18 cellular contexts compared by ENCODE assay signal in the genomic region with DNA sequence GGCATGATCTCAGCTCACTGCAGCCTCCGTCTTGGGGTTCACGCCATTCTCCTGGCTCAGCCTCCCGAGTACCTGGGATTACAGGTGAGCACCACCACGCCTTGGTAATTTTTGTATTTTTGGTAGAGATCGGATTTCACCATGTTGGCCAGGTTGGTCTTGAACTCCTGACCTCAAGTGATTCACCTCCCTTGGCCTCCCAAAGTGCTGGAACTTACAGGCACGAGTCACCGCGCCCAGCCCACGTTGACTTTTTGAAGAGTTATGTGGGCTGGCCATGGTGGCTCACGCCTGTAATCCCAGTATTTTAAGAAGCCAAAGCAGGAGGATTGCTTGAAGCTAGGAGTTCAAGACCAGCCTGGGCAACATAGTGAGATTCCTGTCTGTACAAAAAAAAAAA. TPM values are rescaled to one million over a fixed set of nuclear protein-coding genes. Genes with fewer than 3 reads are reported as not detected.
"Had no signal": no experiment of that assay in that cellular context is flagged by ENCODE, and none has a peak within 500 bp of the region (broad histone marks: within the 10 kb centered on the region; RNA-seq: fewer than 3 reads in every experiment).

No MANE protein-coding gene starts in this region.

- H3K27me3 ChIP-seq: cardiac muscle cell, right lobe of liver, suprapubic skin had no signal

- H3K4me3 ChIP-seq: cardiac muscle cell, lung, psoas muscle, right lobe of liver, suprapubic skin had no signal

- H3K36me3 ChIP-seq: cardiac muscle cell, right lobe of liver, suprapubic skin had no signal

- H3K4me1 ChIP-seq: psoas muscle, right lobe of liver, suprapubic skin had no signal

- DNase-seq: activated CD4-positive, alpha-beta T cell treated with anti-CD3 and anti-CD28 coated beads for 1 hour; activated CD4-positive, alpha-beta T cell treated with anti-CD3 and anti-CD28 coated beads, Interleukin-2, amount 50 U/mL, for 4 hours; activated naive CD4-positive, alpha-beta T cell treated with anti-CD3 and anti-CD28 coated beads, Interleukin-2, amount 10 ng/mL, durations not matched to agents 7 days and 5 days; activated T-cell treated with anti-CD3 and anti-CD28 coated beads for 4 hours; left colon; midbrain; psoas muscle; right lobe of liver; T1000; trophoblast cell had no signal

- H3K9me3 ChIP-seq: psoas muscle, right lobe of liver, suprapubic skin had no signal

- H3K27ac ChIP-seq: cardiac muscle cell, psoas muscle, right lobe of liver, suprapubic skin, VCaP had no signal

- ATAC-seq: left colon, psoas muscle, right lobe of liver had no signal

RNA-seq across cellular contexts. Expression of a gene that starts 20.8 kb away (rescaled TPM):
- total RNA-seq: cardiac muscle cell, myocyte had no signal
- polyA plus RNA-seq: neural cell had no signal

RNA-seq across cellular contexts. Expression of a gene that starts 37.0 kb away (rescaled TPM):
- total RNA-seq: activated T-helper 2 cell treated with anti-CD3 and anti-CD28 coated beads, Interferon-gamma antibody, Interleukin-2, Interleukin-4, amounts not matched to agents 10 μg/mL and 5 μg/mL and 100 μg/mL, durations not matched to agents 14 hours and 24 hours and 36 hours; dermis microvascular lymphatic vessel endothelial cell; left colon; myocyte; psoas muscle; right lobe of liver had no signal
- polyA plus RNA-seq: cardiac muscle cell had no signal
